Comparison of ENCODE assay signal across 11 cellular contexts in genomic region chr7:6453737-6454136, GRCh38. TPM values are rescaled to one million over a fixed set of nuclear protein-coding genes. Genes with fewer than 3 reads are reported as not detected.
DNase-seq lines count a peak whose midpoint lies in the region; ATAC-seq and TF ChIP-seq lines count a peak whose summit lies in the region.
"Had no signal": no experiment of that assay in that cellular context is flagged by ENCODE, and none has a peak within 500 bp of the region (broad histone marks: within the 10 kb centered on the region; RNA-seq: fewer than 3 reads in every experiment).

No MANE protein-coding gene starts in this region.

- no peak for TF ChIP-seq RAD21 in HCT116 (IDR thresholded peaks at IDR 0.05; ENCODE audit: low read depth)

- H3K27ac ChIP-seq in HCT116 (ENCODE audit: low read depth, low read length): no peak overlapping the region; the same call in 1 of the 2 replicates

- H2AFZ ChIP-seq in HCT116 (ENCODE audit: low read depth, low read length, poor library complexity, severe bottlenecking): no peak overlapping the region

- peak overlapping the region; percentile 8; the same call in 1 of the 2 replicates for H3K9ac ChIP-seq in HCT116 (ENCODE audit: low read length)

- H4K20me1 ChIP-seq in HCT116 (ENCODE audit: insufficient read depth): no peaks in the 10 kb centered on the region

- H3K4me2 ChIP-seq in HCT116 (ENCODE audit: low read length): peak overlapping the region; percentile 41

- TF ChIP-seq CTCF in HCT116 (IDR thresholded peaks at IDR 0.05 in 2 of 3, conservative IDR thresholded peaks at IDR 0.05 in 1 of 3; ENCODE audit: borderline replicate concordance in 1 of 3, insufficient read depth in 1 of 3, low read depth in 2 of 3, low read length in 2 of 3) (no peak), GM20000 (IDR thresholded peaks at IDR 0.05; ENCODE audit: extremely low read depth, missing control alignments) (no peak)

- peaks cover 6% of the 10 kb centered on the region for H3K79me2 ChIP-seq in HCT116 (ENCODE audit: insufficient read depth, low read length)

- RAD21 ChIA-PET in HCT116 (lab: Charles Lee; ENCODE audit: low non-redundant PET in 1 of 2, low total read pairs in 2 of 2, uncharacterized antibody in 2 of 2, unreplicated experiment in 2 of 2): interaction anchor here in 1 of 2 experiments (0.6 kb wide), 1 partner anchor 143 kb away, joined by 4 read pairs; no protein-coding TSS in a partner anchor

- no TSS peak for BruUV-seq in HCT116 (replicated peaks; lab: Mats Ljungman, UMichigan)

- DNase-seq in A172 (ENCODE audit: low spot score) (peak; percentile 86), HCT116 (ENCODE audit: low read depth, low spot score) (peak; percentile 77), T1000 (lab: John Stamatoyannopoulos, UW) (peak; percentile 73), glomerular visceral epithelial cell (ENCODE audit: extremely low spot score) (peak; percentile 87), AML-193 (lab: John Stamatoyannopoulos, UW) (no peak), GM20000 (ENCODE audit: low spot score) (no peak), superior temporal gyrus (ENCODE audit: extremely low spot score) (no peak)
- DNase-seq: activated B cell treated with CpG ODN at 0.5 μM for 24 hours; SIG-M5; stimulated activated CD4-positive, alpha-beta T cell treated with anti-CD3 and anti-CD28 coated beads, Interleukin-4, amount 100 ng/mL, for 4 hours had no signal

- H3K36me3 ChIP-seq in HCT116 (ENCODE audit: control insufficient read depth in 1 of 2, insufficient read depth in 2 of 2, low read length in 2 of 2): no peaks in the 10 kb centered on the region

- no peaks in the 10 kb centered on the region for H3K9me3 ChIP-seq in HCT116 (ENCODE audit: control insufficient read depth in 1 of 2, insufficient read depth in 1 of 2, low read depth in 1 of 2, low read length in 2 of 2)

- H3K9me2 ChIP-seq in HCT116 (ENCODE audit: insufficient read depth): no peaks in the 10 kb centered on the region

- CTCF ChIA-PET in HCT116 (lab: Charles Lee): no interaction called here

- ATAC-seq in HCT116: peak; percentile 42
- ATAC-seq in GM21515 (IDR thresholded peaks at IDR 0.05; ENCODE audit: unreplicated experiment): no peak

- intact Hi-C loops in HCT116 (cut with micrococcal nuclease): no loop called here

- no peak overlapping the region for H3K4me3 ChIP-seq in HCT116 (replicated peaks in 1 of 2; ENCODE audit: low read depth in 1 of 2, low read length in 2 of 2)

- no peaks in the 10 kb centered on the region for H3K27me3 ChIP-seq in HCT116 (ENCODE audit: insufficient read depth, low read length)

- no peak for TF ChIP-seq POLR2A in HCT116 (IDR thresholded peaks at IDR 0.05; ENCODE audit: borderline replicate concordance, extremely low read depth, insufficient read depth, insufficient read length)

- H3K4me1 ChIP-seq in HCT116 (ENCODE audit: control insufficient read depth in 1 of 2, insufficient read depth in 2 of 2, low read length in 2 of 2): peaks cover 18 to 62% of the 10 kb centered on the region in 2 experiments

- POLR2A ChIA-PET in HCT116 (lab: Charles Lee): interaction anchor here (0.6 to 1.6 kb wide), 4 partner anchors 9 to 47 kb away, joined by 3 to 4 read pairs (median 3); no protein-coding TSS in a partner anchor

TF ChIP-seq in HCT116, 20 proteins besides CTCF, POLR2A, EP300 and RAD21:
- TF ChIP-seq SP1 (IDR thresholded peaks at IDR 0.05; ENCODE audit: low read depth) (no peak), POLR2AphosphoS5 (IDR thresholded peaks at IDR 0.05; ENCODE audit: low read depth, low read length) (no peak), ZFX (IDR thresholded peaks at IDR 0.05) (no peak), ZNF274 (IDR thresholded peaks at IDR 0.05; ENCODE audit: low read depth, low read length) (no peak), TCF7L2 (IDR thresholded peaks at IDR 0.05; ENCODE audit: borderline replicate concordance, extremely low read depth, insufficient read depth, insufficient read length) (no peak), YY1 (IDR thresholded peaks at IDR 0.05; ENCODE audit: extremely low read depth, insufficient replicate concordance, low read depth, low read length) (no peak), JUND (IDR thresholded peaks at IDR 0.05) (no peak), REST (IDR thresholded peaks at IDR 0.05; ENCODE audit: low read depth) (no peak), MAX (IDR thresholded peaks at IDR 0.05) (no peak), ATF3 (IDR thresholded peaks at IDR 0.05) (no peak), EGR1 (IDR thresholded peaks at IDR 0.05; ENCODE audit: low read depth) (no peak), ELF1 (IDR thresholded peaks at IDR 0.05; ENCODE audit: borderline replicate concordance, low read depth) (no peak), FOSL1 (IDR thresholded peaks at IDR 0.05; ENCODE audit: low read depth) (no peak), CBX3 (IDR thresholded peaks at IDR 0.05; ENCODE audit: low read depth) (no peak), SRF (IDR thresholded peaks at IDR 0.05; ENCODE audit: low read depth) (no peak), ZBTB33 (IDR thresholded peaks at IDR 0.05; ENCODE audit: extremely low read depth, insufficient replicate concordance, low read length) (no peak), SIN3A (IDR thresholded peaks at IDR 0.05; ENCODE audit: low read depth) (no peak), CEBPB (IDR thresholded peaks at IDR 0.05; ENCODE audit: low read depth) (no peak), EZH2 (IDR thresholded peaks at IDR 0.05) (no peak)
TF ChIP-seq in HCT116: peak in this region for 0.

RNA-seq across cellular contexts. Expression of gene DAGLB, which starts 6.0 kb away (rescaled TPM):
- total RNA-seq in A172 (2014; rRNA removed; shearing (Covaris generic)): 22.5 and 25.3 TPM in 2 replicates
- total RNA-seq in HCT116 (2021; ENCODE audit: unreplicated experiment): 30.2 TPM
- 17.1 and 18.3 TPM in 2 replicates for polyA plus RNA-seq in HCT116 (2012)

RNA-seq across cellular contexts. Expression of gene KDELR2, which starts 30.2 kb away (rescaled TPM):
- 181 and 208 TPM in 2 replicates for total RNA-seq in A172 (2014; rRNA removed; shearing (Covaris generic))
- total RNA-seq in HCT116 (2021; ENCODE audit: unreplicated experiment): 123 TPM
- polyA plus RNA-seq in HCT116 (2012): 50.1 and 55.0 TPM in 2 replicates

Comparison
In these comparisons a context has a peak if more than half of its experiments do, and no peak if none do; other contexts are left out.
1. DNase-seq: peak in A172 (single experiment), HCT116 (single experiment), T1000 (single experiment) and glomerular visceral epithelial cell (single experiment); none in AML-193 (0 of 2), GM20000 (single experiment) and superior temporal gyrus (single experiment).